Comparison of ENCODE assay signal across 23 cellular contexts in the genomic region with DNA sequence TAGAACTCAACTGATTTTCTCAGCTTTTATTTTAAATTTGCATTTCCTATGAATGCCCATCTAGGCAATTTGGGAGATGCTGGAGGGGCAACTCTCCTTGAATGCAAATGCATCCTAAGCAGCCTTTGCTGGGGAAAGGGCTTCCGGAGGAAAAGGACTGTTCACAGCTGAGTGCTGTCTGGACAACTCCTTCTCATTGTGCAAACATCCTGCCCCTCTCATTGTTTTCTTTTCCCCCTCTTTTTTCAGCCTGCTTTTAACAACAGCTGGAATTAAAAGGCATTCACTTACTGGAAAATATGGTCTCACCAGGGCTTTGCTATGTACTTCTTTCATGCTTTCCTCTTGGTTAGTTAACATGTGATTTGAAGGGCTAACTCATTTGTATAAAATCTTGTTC.
"Had no signal": no experiment of that assay in that cellular context is flagged by ENCODE, and none has a peak within 500 bp of the region (broad histone marks: within the 10 kb centered on the region; RNA-seq: fewer than 3 reads in every experiment).

No MANE protein-coding gene starts in this region.

- H3K4me1 ChIP-seq: body of pancreas, gastrocnemius medialis, heart right ventricle, parathyroid adenoma, spleen, tibial artery had no signal

- H3K36me3 ChIP-seq: gastrocnemius medialis, heart right ventricle, neutrophil, spleen, tibial artery had no signal

- H2AFZ ChIP-seq: parathyroid adenoma had no signal

- H3K27me3 Mint-ChIP-seq: activated B cell treated with CpG ODN at 0.5 μM for 24 hours; activated CD4-positive, alpha-beta memory T cell treated with anti-CD3 and anti-CD28 coated beads for 36 hours; activated naive CD8-positive, alpha-beta T cell treated with anti-CD3 and anti-CD28 coated beads, Interleukin-2, amount 10 ng/mL, durations not matched to agents 7 days and 5 days; activated T-helper 17 cell treated with anti-CD3 and anti-CD28 coated beads, Interleukin-2, amount 50 U/mL, for 72 hours; naive B cell had no signal

- H3K27me3 ChIP-seq: body of pancreas, dorsolateral prefrontal cortex, neutrophil, spleen had no signal

- H3K9ac ChIP-seq: parathyroid adenoma had no signal

- H3K4me1 Mint-ChIP-seq: activated B cell treated with CpG ODN at 0.5 μM for 24 hours; activated CD8-positive, alpha-beta memory T cell treated with anti-CD3 and anti-CD28 coated beads, Interleukin-2, amount 10 ng/mL, durations not matched to agents 7 days and 5 days; activated naive CD8-positive, alpha-beta T cell treated with anti-CD3 and anti-CD28 coated beads, Interleukin-2, amount 10 ng/mL, durations not matched to agents 7 days and 5 days; activated T-helper 17 cell treated with anti-CD3 and anti-CD28 coated beads, Interleukin-2, amount 50 U/mL, for 72 hours; naive B cell had no signal

- H3K36me3 Mint-ChIP-seq: activated CD4-positive, alpha-beta memory T cell treated with anti-CD3 and anti-CD28 coated beads for 36 hours; naive B cell had no signal

- H3K27ac Mint-ChIP-seq: activated B cell treated with CpG ODN at 0.5 μM for 24 hours; activated CD4-positive, alpha-beta memory T cell treated with anti-CD3 and anti-CD28 coated beads for 36 hours; activated CD8-positive, alpha-beta memory T cell treated with anti-CD3 and anti-CD28 coated beads, Interleukin-2, amount 10 ng/mL, durations not matched to agents 7 days and 5 days; activated naive CD8-positive, alpha-beta T cell treated with anti-CD3 and anti-CD28 coated beads, Interleukin-2, amount 10 ng/mL, durations not matched to agents 7 days and 5 days; activated T-helper 17 cell treated with anti-CD3 and anti-CD28 coated beads, Interleukin-2, amount 50 U/mL, for 72 hours; T-helper 2 cell treated with Interferon-gamma antibody and Interleukin-4, amounts not matched to agents 5 μg/mL and 100 μg/mL, for 36 hours had no signal

- H3K4me3 Mint-ChIP-seq: activated B cell treated with CpG ODN at 0.5 μM for 24 hours; activated CD4-positive, alpha-beta memory T cell treated with anti-CD3 and anti-CD28 coated beads for 36 hours; activated CD8-positive, alpha-beta memory T cell treated with anti-CD3 and anti-CD28 coated beads, Interleukin-2, amount 10 ng/mL, durations not matched to agents 7 days and 5 days; activated naive CD8-positive, alpha-beta T cell treated with anti-CD3 and anti-CD28 coated beads, Interleukin-2, amount 10 ng/mL, durations not matched to agents 7 days and 5 days; activated T-helper 17 cell treated with anti-CD3 and anti-CD28 coated beads, Interleukin-2, amount 50 U/mL, for 72 hours; naive B cell; T-helper 2 cell treated with Interferon-gamma antibody and Interleukin-4, amounts not matched to agents 5 μg/mL and 100 μg/mL, for 36 hours had no signal

- H3K9me3 Mint-ChIP-seq: activated B cell treated with CpG ODN at 0.5 μM for 24 hours; activated CD4-positive, alpha-beta memory T cell treated with anti-CD3 and anti-CD28 coated beads for 36 hours; activated T-helper 17 cell treated with anti-CD3 and anti-CD28 coated beads, Interleukin-2, amount 50 U/mL, for 72 hours had no signal

- H3K27ac ChIP-seq: body of pancreas, dorsolateral prefrontal cortex, gastrocnemius medialis, heart right ventricle, neutrophil, parathyroid adenoma, spleen, tibial artery had no signal

- DNase-seq: activated B cell treated with CpG ODN at 0.5 μM for 24 hours; activated CD4-positive, alpha-beta memory T cell treated with anti-CD3 and anti-CD28 coated beads for 36 hours; activated CD4-positive, alpha-beta T cell treated with anti-CD3 and anti-CD28 coated beads for 4 hours; activated CD8-positive, alpha-beta memory T cell treated with anti-CD3 and anti-CD28 coated beads, Interleukin-2, amount 10 ng/mL, durations not matched to agents 7 days and 5 days; activated naive CD4-positive, alpha-beta T cell treated with Interleukin-2 at 50 U/mL for 16 hours; activated naive CD8-positive, alpha-beta T cell treated with anti-CD3 and anti-CD28 coated beads, Interleukin-2, amount 10 ng/mL, durations not matched to agents 7 days and 5 days; activated T-cell treated with anti-CD3 and anti-CD28 coated beads, Interleukin-2, amount 50 U/mL, for 1 hour; body of pancreas; caudate nucleus; dorsolateral prefrontal cortex; gastrocnemius medialis; heart right ventricle; left ventricle myocardium superior; naive B cell; retina; spleen; stimulated activated CD8-positive, alpha-beta memory T cell treated with anti-CD3 and anti-CD28 coated beads, Interleukin-4, amount 100 ng/mL, for 48 hours; stimulated activated naive CD4-positive, alpha-beta T cell; tibial artery had no signal

- H3K4me3 ChIP-seq: body of pancreas, dorsolateral prefrontal cortex, gastrocnemius medialis, heart right ventricle, spleen, tibial artery had no signal

- H3K9me3 ChIP-seq: gastrocnemius medialis, neutrophil, tibial artery had no signal
